Comparison of ENCODE assay signal across 1 cellular context in genomic region chr9:6052520-6052919, GRCh38.
TF ChIP-seq lines count a peak whose summit lies in the region.

No MANE protein-coding gene starts in this region.

TF ChIP-seq in SK-N-SH treated with all-trans-retinoic acid at 6 μM for 48 hours, 23 proteins besides CTCF, POLR2A, EP300 and RAD21 (continued from another document):
- TF ChIP-seq, protein P1, sequence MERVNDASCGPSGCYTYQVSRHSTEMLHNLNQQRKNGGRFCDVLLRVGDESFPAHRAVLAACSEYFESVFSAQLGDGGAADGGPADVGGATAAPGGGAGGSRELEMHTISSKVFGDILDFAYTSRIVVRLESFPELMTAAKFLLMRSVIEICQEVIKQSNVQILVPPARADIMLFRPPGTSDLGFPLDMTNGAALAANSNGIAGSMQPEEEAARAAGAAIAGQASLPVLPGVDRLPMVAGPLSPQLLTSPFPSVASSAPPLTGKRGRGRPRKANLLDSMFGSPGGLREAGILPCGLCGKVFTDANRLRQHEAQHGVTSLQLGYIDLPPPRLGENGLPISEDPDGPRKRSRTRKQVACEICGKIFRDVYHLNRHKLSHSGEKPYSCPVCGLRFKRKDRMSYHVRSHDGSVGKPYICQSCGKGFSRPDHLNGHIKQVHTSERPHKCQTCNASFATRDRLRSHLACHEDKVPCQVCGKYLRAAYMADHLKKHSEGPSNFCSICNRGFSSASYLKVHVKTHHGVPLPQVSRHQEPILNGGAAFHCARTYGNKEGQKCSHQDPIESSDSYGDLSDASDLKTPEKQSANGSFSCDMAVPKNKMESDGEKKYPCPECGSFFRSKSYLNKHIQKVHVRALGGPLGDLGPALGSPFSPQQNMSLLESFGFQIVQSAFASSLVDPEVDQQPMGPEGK (CRISPR knock-in tag; IDR thresholded peaks at IDR 0.05; ENCODE audit: borderline replicate concordance), result no peak
- TF ChIP-seq ZNF8 (CRISPR knock-in tag; IDR thresholded peaks at IDR 0.05), result no peak
TF ChIP-seq in SK-N-SH treated with all-trans-retinoic acid at 6 μM for 48 hours: peak in this region for 0.
